11 cellular contexts compared by ENCODE assay signal in genomic region chr7:2621061-2621828, GRCh38. TPM values are rescaled to one million over a fixed set of nuclear protein-coding genes. Genes with fewer than 3 reads are reported as not detected.
A peak's percentile ranks its signal among the peaks of the same experiment; 100 is the strongest.
DNase-seq lines count a peak whose midpoint lies in the region; ATAC-seq and TF ChIP-seq lines count a peak whose summit lies in the region.
"Had no signal": no experiment of that assay in that cellular context is flagged by ENCODE, and none has a peak within 500 bp of the region (broad histone marks: within the 10 kb centered on the region; RNA-seq: fewer than 3 reads in every experiment).

No MANE protein-coding gene starts in this region.

- H2BK5ac ChIP-seq in trophoblast cell (ENCODE audit: low read depth, low read length, poor library complexity) = no peak overlapping the region

- no peak overlapping the region for H3K18ac ChIP-seq in trophoblast cell (ENCODE audit: low read length)

- H3K9me3 Mint-ChIP-seq in activated CD8-positive, alpha-beta T cell treated with anti-CD3 and anti-CD28 coated beads for 36 hours = no peaks in the 10 kb centered on the region
- H3K9me3 Mint-ChIP-seq: activated naive CD4-positive, alpha-beta T cell treated with anti-CD3 and anti-CD28 coated beads, Interleukin-2, amount 50 U/mL, for 24 hours had no signal

- no peak overlapping the region for H3K27ac Mint-ChIP-seq in activated CD8-positive, alpha-beta T cell treated with anti-CD3 and anti-CD28 coated beads for 36 hours
- H3K27ac Mint-ChIP-seq: activated naive CD4-positive, alpha-beta T cell treated with anti-CD3 and anti-CD28 coated beads, Interleukin-2, amount 50 U/mL, for 24 hours had no signal

- no peaks in the 10 kb centered on the region for H3K36me3 Mint-ChIP-seq in activated CD8-positive, alpha-beta T cell treated with anti-CD3 and anti-CD28 coated beads for 36 hours (ENCODE audit: low read depth)
- H3K36me3 Mint-ChIP-seq: activated naive CD4-positive, alpha-beta T cell treated with anti-CD3 and anti-CD28 coated beads, Interleukin-2, amount 50 U/mL, for 24 hours had no signal

- H3K4me1 ChIP-seq in adipocyte (ENCODE audit: control insufficient read depth, insufficient read depth, low read length) (peaks cover 25% of the 10 kb centered on the region), trophoblast cell (ENCODE audit: control insufficient read depth in 1 of 2, insufficient read depth in 2 of 2, low read length in 2 of 2) (peaks cover 10 to 23% of the 10 kb centered on the region in 2 experiments)

- H3K36me3 ChIP-seq in adipocyte (ENCODE audit: control insufficient read depth, insufficient read depth, low read length, severe bottlenecking) = no peaks in the 10 kb centered on the region
- no peaks in the 10 kb centered on the region for H3K36me3 ChIP-seq in trophoblast cell (ENCODE audit: control insufficient read depth in 1 of 2, insufficient read depth in 2 of 2, low read length in 2 of 2)

- no peak overlapping the region for H3K4me3 ChIP-seq in adipocyte (ENCODE audit: low read length)
- H3K4me3 ChIP-seq in trophoblast cell (ENCODE audit: low read depth, low read length) = no peak overlapping the region

- in situ Hi-C loops in G401 (cut with HindIII; ENCODE audit: low sequenced_read_pairs) = loop anchor here (5.0 kb wide), 1 partner anchor 76 kb away; no protein-coding TSS in a partner anchor

- H4K8ac ChIP-seq in trophoblast cell (ENCODE audit: low read depth, low read length) = peak overlapping the region; percentile 33

- peak overlapping the region; percentile 48 for H2BK12ac ChIP-seq in trophoblast cell (ENCODE audit: low read length)

- no peak overlapping the region for H3K4me2 ChIP-seq in trophoblast cell (ENCODE audit: low read length)

- no peak overlapping the region for H3K4ac ChIP-seq in trophoblast cell (ENCODE audit: low read depth, low read length)

- H3K27ac ChIP-seq in trophoblast cell (ENCODE audit: low read depth, low read length) = no peak overlapping the region

- H3K27me3 Mint-ChIP-seq in activated CD8-positive, alpha-beta T cell treated with anti-CD3 and anti-CD28 coated beads for 36 hours = no peaks in the 10 kb centered on the region
- H3K27me3 Mint-ChIP-seq: activated naive CD4-positive, alpha-beta T cell treated with anti-CD3 and anti-CD28 coated beads, Interleukin-2, amount 50 U/mL, for 24 hours had no signal

- H3K23ac ChIP-seq in trophoblast cell (ENCODE audit: low read length) = no peak overlapping the region

- H3K9me3 ChIP-seq in adipocyte (ENCODE audit: control insufficient read depth, low read length) (no peaks in the 10 kb centered on the region), trophoblast cell (ENCODE audit: insufficient read depth, low read depth, low read length) (no peaks in the 10 kb centered on the region)

- DNase-seq in G401 (ENCODE audit: low spot score) (peak; percentile 54), adipocyte (ENCODE audit: low read depth) (peak; percentile 65), hepatic stellate cell (ENCODE audit: low spot score) (peak; percentile 79), trophoblast cell (peak in 1 of 2 donors; percentile 14), CD1c-positive myeloid dendritic cell (ENCODE audit: extremely low spot score) (no peak), NK-92 (lab: John Stamatoyannopoulos, UW; ENCODE audit: unreplicated experiment) (no peak)
- no peak for DNase-seq in activated CD8-positive, alpha-beta T cell treated with anti-CD3 and anti-CD28 coated beads for 36 hours
- DNase-seq in activated T-cell treated with anti-CD3 and anti-CD28 coated beads, Interleukin-2, amount 50 U/mL, for 1 hour = no peak
- DNase-seq: NCI-H510A, posterior cingulate gyrus had no signal

- H3K79me2 ChIP-seq in trophoblast cell (ENCODE audit: control insufficient read depth, insufficient read depth, low read length, poor library complexity) = peaks cover 4% of the 10 kb centered on the region

- H3K79me1 ChIP-seq in trophoblast cell (ENCODE audit: low read length) = peaks cover 9% of the 10 kb centered on the region

- POLR2A ChIA-PET in activated CD8-positive, alpha-beta T cell treated with anti-CD3 and anti-CD28 coated beads for 36 hours (lab: Charles Lee) = no interaction called here

- WGBS in trophoblast cell (ENCODE audit: extremely low coverage, insufficient coverage, insufficient read length) = no CpG with 5 or more reads among the region's 23 CpGs

- no peak overlapping the region for H3K9ac ChIP-seq in adipocyte (ENCODE audit: low read length)
- H3K9ac ChIP-seq in trophoblast cell (ENCODE audit: low read length) = no peak overlapping the region

- peak overlapping the region; percentile 38 for H2AFZ ChIP-seq in trophoblast cell (ENCODE audit: insufficient read depth, low read length, poor library complexity)

- no peak overlapping the region for H2BK120ac ChIP-seq in trophoblast cell (ENCODE audit: insufficient read depth, low read length, poor library complexity)

- H2AK5ac ChIP-seq in trophoblast cell (ENCODE audit: low read length) = no peak overlapping the region

- no peak for TF ChIP-seq CTCF in activated CD8-positive, alpha-beta T cell treated with anti-CD3 and anti-CD28 coated beads for 36 hours (IDR thresholded peaks at IDR 0.05)

- CTCF ChIA-PET in activated CD8-positive, alpha-beta T cell treated with anti-CD3 and anti-CD28 coated beads for 36 hours (lab: Charles Lee) = no interaction called here

- H3K4me3 Mint-ChIP-seq in activated CD8-positive, alpha-beta T cell treated with anti-CD3 and anti-CD28 coated beads for 36 hours = no peak overlapping the region
- H3K4me3 Mint-ChIP-seq: activated naive CD4-positive, alpha-beta T cell treated with anti-CD3 and anti-CD28 coated beads, Interleukin-2, amount 50 U/mL, for 24 hours had no signal

- intact Hi-C loops in activated CD8-positive, alpha-beta T cell treated with anti-CD3 and anti-CD28 coated beads for 36 hours (cut with micrococcal nuclease) = no loop called here

- H4K12ac ChIP-seq in trophoblast cell (ENCODE audit: low read depth, low read length) = peak overlapping the region; percentile 71

- peak overlapping the region; percentile 9 for H3K14ac ChIP-seq in trophoblast cell (ENCODE audit: low read length)

- H4K91ac ChIP-seq in trophoblast cell (ENCODE audit: low read depth, low read length) = peak overlapping the region; percentile 82

- no peaks in the 10 kb centered on the region for H3K4me1 Mint-ChIP-seq in activated CD8-positive, alpha-beta T cell treated with anti-CD3 and anti-CD28 coated beads for 36 hours (ENCODE audit: low read depth)
- H3K4me1 Mint-ChIP-seq: activated naive CD4-positive, alpha-beta T cell treated with anti-CD3 and anti-CD28 coated beads, Interleukin-2, amount 50 U/mL, for 24 hours had no signal

- ATAC-seq in activated CD8-positive, alpha-beta T cell treated with anti-CD3 and anti-CD28 coated beads for 36 hours = no peak

- peaks cover 5% of the 10 kb centered on the region for H3K27me3 ChIP-seq in adipocyte (replicated peaks; ENCODE audit: control insufficient read depth, insufficient read depth, low read length)
- no peaks in the 10 kb centered on the region for H3K27me3 ChIP-seq in trophoblast cell (ENCODE audit: insufficient read depth, low read length)

RNA-seq across cellular contexts. Expression of gene TTYH3, which starts 10.5 kb away (rescaled TPM):
- 17.7 and 18.7 TPM in 2 replicates for total RNA-seq in G401 (2014; rRNA removed; shearing (Covaris generic))
- polyA plus RNA-seq in trophoblast cell (2013) = 117 and 118 TPM in 2 replicates
- total RNA-seq in activated CD8-positive, alpha-beta T cell treated with anti-CD3 and anti-CD28 coated beads for 36 hours = 10 to 100 TPM; 30.3 to 32.3 TPM

Comparison
In these comparisons a context has a peak if more than half of its experiments do, and no peak if none do; other contexts are left out.
1. DNase-seq: peak in G401 (single experiment), adipocyte (single experiment) and hepatic stellate cell (single experiment); none in activated CD8-positive, alpha-beta T cell treated with anti-CD3 and anti-CD28 coated beads for 36 hours (single experiment), CD1c-positive myeloid dendritic cell (single experiment), activated T-cell treated with anti-CD3 and anti-CD28 coated beads, Interleukin-2, amount 50 U/mL, for 1 hour (single experiment) and NK-92 (single experiment).